ENCODE assay signal across 8 cellular contexts in genomic region chr11:89340450-89340849, GRCh38.
DNase-seq lines count a peak whose midpoint lies in the region; ATAC-seq, FAIRE-seq and TF ChIP-seq lines count a peak whose summit lies in the region.
"Not testable (repeated sequence)": the region's sequence is repeated elsewhere in the genome, so short reads cannot be mapped to it uniquely, and the experiment has no call there.

No MANE protein-coding gene starts in this region.

- not testable (repeated sequence) for H3K4me3 ChIP-seq in AG09309 (ENCODE audit: control insufficient read depth, low read depth, low read length); fibroblast of villous mesenchyme (ENCODE audit: low read depth, low read length); right cardiac atrium (ENCODE audit: low read length); thoracic aorta
- H3K4me3 ChIP-seq in adipocyte (ENCODE audit: low read length): peak overlapping the region; percentile 20

- H3K36me3 ChIP-seq in adipocyte (ENCODE audit: control insufficient read depth, insufficient read depth, low read length, severe bottlenecking); thoracic aorta: not testable (repeated sequence)

- not testable (repeated sequence) for H3K9me3 Mint-ChIP-seq in chondrocyte (ENCODE audit: low read depth); osteocyte (ENCODE audit: unreplicated experiment)

- not testable (repeated sequence) for H3K27me3 ChIP-seq in adipocyte (replicated peaks; ENCODE audit: control insufficient read depth, insufficient read depth, low read length); right cardiac atrium (ENCODE audit: control insufficient read depth, insufficient read depth); thoracic aorta (replicated peaks; ENCODE audit: insufficient read depth)

- H3K4me1 ChIP-seq in adipocyte (ENCODE audit: control insufficient read depth, insufficient read depth, low read length) (peaks cover 35% of the 10 kb centered on the region), thoracic aorta (ENCODE audit: control insufficient read depth in 1 of 2, low read depth in 2 of 2) (peaks cover 29 to 58% of the 10 kb centered on the region in 2 donors)
- H3K4me1 ChIP-seq in right cardiac atrium (ENCODE audit: control insufficient read depth, insufficient read depth, low read length): not testable (repeated sequence)

- H3K4me3 Mint-ChIP-seq in chondrocyte (ENCODE audit: unreplicated experiment); osteocyte (ENCODE audit: unreplicated experiment): not testable (repeated sequence)

- DNase-seq in AG09309 (ENCODE audit: low read depth) (peak; percentile 34), adipocyte (ENCODE audit: low read depth) (peak; percentile 47), fibroblast of villous mesenchyme (ENCODE audit: low read depth) (peak; percentile 38)
- not testable (repeated sequence) for DNase-seq in GM19239 (ENCODE audit: insufficient read length, low spot score); chondrocyte (ENCODE audit: low spot score); right cardiac atrium; osteocyte (ENCODE audit: extremely low spot score, unreplicated experiment); thoracic aorta (ENCODE audit: low spot score)

- not testable (repeated sequence) for H3K27me3 Mint-ChIP-seq in chondrocyte (ENCODE audit: low read depth); osteocyte (ENCODE audit: unreplicated experiment)

- not testable (repeated sequence) for H3K9ac ChIP-seq in adipocyte (ENCODE audit: low read length)

- intact Hi-C loops in right cardiac atrium (cut with DNase I): not testable (repeated sequence)

- not testable (repeated sequence) for TF ChIP-seq CTCF in AG09309 (IDR thresholded peaks at IDR 0.05; ENCODE audit: control insufficient read depth, insufficient read depth, low read depth, low read length, missing control alignments); chondrocyte (IDR thresholded peaks at IDR 0.05); fibroblast of villous mesenchyme (IDR thresholded peaks at IDR 0.05; ENCODE audit: insufficient read depth, low read depth, low read length); osteocyte (IDR thresholded peaks at IDR 0.05); thoracic aorta (IDR thresholded peaks at IDR 0.05)

- H3K9me3 ChIP-seq in adipocyte (ENCODE audit: control insufficient read depth, low read length); right cardiac atrium (ENCODE audit: control insufficient read depth, low read length); thoracic aorta: not testable (repeated sequence)

- H3K27ac ChIP-seq in right cardiac atrium (ENCODE audit: low read length): not testable (repeated sequence)
- peak overlapping the region; percentile 59 to 84 for H3K27ac ChIP-seq in thoracic aorta

- peak; percentile 64 to 88 for ATAC-seq in right cardiac atrium
- ATAC-seq in thoracic aorta (ENCODE audit: insufficient number of reproducible peaks, low FRiP score, low read depth): peak; percentile 56

- H3K4me1 Mint-ChIP-seq in chondrocyte (ENCODE audit: low read depth): peaks cover 53% of the 10 kb centered on the region
- peaks cover 30% of the 10 kb centered on the region for H3K4me1 Mint-ChIP-seq in osteocyte (ENCODE audit: unreplicated experiment)

- H3K36me3 Mint-ChIP-seq in chondrocyte (ENCODE audit: low read depth) (peaks cover 24% of the 10 kb centered on the region), osteocyte (ENCODE audit: unreplicated experiment) (peaks cover 25% of the 10 kb centered on the region)

- FAIRE-seq in GM19239 (lab: Jason Lieb, UNC): peak; percentile 42

- H3K27ac Mint-ChIP-seq in chondrocyte (ENCODE audit: unreplicated experiment) (peak overlapping the region; percentile 45), osteocyte (ENCODE audit: unreplicated experiment) (peak overlapping the region; percentile 34)
